ENCODE assay signal across 20 cellular contexts in the genomic region with DNA sequence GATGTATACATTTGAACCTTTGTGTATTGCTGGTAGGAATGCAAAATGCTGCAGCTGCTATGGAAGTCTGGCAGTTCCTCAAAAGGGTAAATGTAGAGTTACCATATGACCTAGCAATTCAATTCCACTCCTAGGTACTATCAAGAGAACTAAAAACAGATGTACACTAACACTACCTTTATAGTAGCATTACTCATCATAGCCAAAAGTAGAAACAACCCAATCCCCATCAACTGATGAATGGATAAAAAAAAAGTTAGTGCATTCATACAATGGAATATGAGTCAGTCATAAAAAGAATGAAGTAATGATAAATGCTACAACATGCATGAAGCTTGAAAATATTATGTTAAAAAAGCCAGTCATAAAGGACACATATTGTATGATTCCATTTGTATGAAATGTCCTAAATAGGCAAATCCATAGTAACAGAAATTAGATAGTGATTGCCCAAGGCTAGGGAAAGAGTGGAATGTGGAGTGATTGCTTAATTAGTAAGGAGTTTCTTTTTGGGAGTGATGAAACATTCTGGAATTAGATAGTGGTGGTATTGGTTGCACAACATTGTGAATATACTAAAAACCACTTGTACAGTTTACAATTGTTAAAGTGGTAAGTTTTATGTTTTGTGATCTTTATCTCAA.
DNase-seq lines count a peak whose midpoint lies in the region; ATAC-seq, FAIRE-seq and TF ChIP-seq lines count a peak whose summit lies in the region.
"Had no signal": no experiment of that assay in that cellular context is flagged by ENCODE, and none has a peak within 500 bp of the region (broad histone marks: within the 10 kb centered on the region; RNA-seq: fewer than 3 reads in every experiment).

No MANE protein-coding gene starts in this region.

- ATAC-seq in HG02571 (IDR thresholded peaks at IDR 0.05; ENCODE audit: unreplicated experiment) (no peak), body of pancreas (no peak), GM18502 (IDR thresholded peaks at IDR 0.05; ENCODE audit: poor library complexity, unreplicated experiment) (no peak)
- ATAC-seq: natural killer cell treated with Interleukin-12 subunit alpha and Interleukin-12 subunit beta and Interleukin-15 and Interleukin-18, amount 100 ng/mL, for 72 hours had no signal

- H3K27me3 ChIP-seq in keratinocyte (ENCODE audit: control insufficient read depth, extremely low read depth, insufficient read depth, low read length) (no peaks in the 10 kb centered on the region), body of pancreas (no peaks in the 10 kb centered on the region)
- H3K27me3 ChIP-seq: heart left ventricle, spleen, testis had no signal

- dilution Hi-C loops in keratinocyte (cut with MboI; ENCODE audit: extremely low pct_ligation_motif_present, low sequenced_read_pairs): no loop called here

- peak; percentile 28 for DNase-seq in EH (ENCODE audit: low read depth)
- DNase-seq in HT1080 (ENCODE audit: low read depth): peak; percentile 8
- peak; percentile 52 for DNase-seq in choroid plexus epithelial cell (ENCODE audit: low read depth)
- DNase-seq in keratinocyte (ENCODE audit: low read depth, low spot score): peak; percentile 72
- no peak for DNase-seq in NCI-H345 treated with DMSO at 0.1 percent for 48 hours (lab: John Stamatoyannopoulos, UW; ENCODE audit: unreplicated experiment)
- DNase-seq in body of pancreas: no peak
- DNase-seq: activated gamma-delta T cell treated with Interleukin-2 at 50 U/mL for 16 hours, AML-193, aorta, Caco-2, heart left ventricle, NCI-H1048, SHP77 treated with DMSO at 0.1 percent for 48 hours, spleen, testis had no signal

- H3K36me3 ChIP-seq in keratinocyte (ENCODE audit: control insufficient read depth in 2 of 2, extremely low read depth in 1 of 2, insufficient read depth in 2 of 2, low read length in 2 of 2): no peaks in the 10 kb centered on the region
- H3K36me3 ChIP-seq in body of pancreas (replicated peaks in 1 of 2; ENCODE audit: insufficient read depth in 1 of 2, low read depth in 2 of 2): no peaks in the 10 kb centered on the region
- H3K36me3 ChIP-seq: heart left ventricle, spleen had no signal

- no peak for TF ChIP-seq POLR2A in body of pancreas (IDR thresholded peaks at IDR 0.05)

- H3K79me2 ChIP-seq in keratinocyte (ENCODE audit: control insufficient read depth, insufficient read depth, low read length): no peaks in the 10 kb centered on the region

- H4K20me1 ChIP-seq in keratinocyte (ENCODE audit: control insufficient read depth, extremely low read depth, insufficient read depth, low read length): no peaks in the 10 kb centered on the region

- H3K9me1 ChIP-seq in keratinocyte (ENCODE audit: control insufficient read depth, extremely low read depth, insufficient read depth, low read length): no peaks in the 10 kb centered on the region

- no peak for TF ChIP-seq CTCF in choroid plexus epithelial cell (conservative IDR thresholded peaks at IDR 0.05; ENCODE audit: low read depth, low read length)
- no peak for TF ChIP-seq CTCF in keratinocyte (optimal IDR thresholded peaks at IDR 0.05 in 1 of 3, IDR thresholded peaks at IDR 0.05 in 1 of 3, conservative IDR thresholded peaks at IDR 0.05 in 1 of 3; ENCODE audit: extremely low read depth in 1 of 3, insufficient read depth in 2 of 3, low read length in 3 of 3)
- TF ChIP-seq CTCF in body of pancreas (IDR thresholded peaks at IDR 0.05): no peak

- H2AFZ ChIP-seq in keratinocyte (ENCODE audit: control insufficient read depth, low read length): no peak overlapping the region

- H3K9me3 ChIP-seq in keratinocyte (ENCODE audit: control insufficient read depth, low read depth, low read length) (no peaks in the 10 kb centered on the region), body of pancreas (no peaks in the 10 kb centered on the region)
- H3K9me3 ChIP-seq: Caco-2, heart left ventricle, spleen, testis had no signal

- H3K4me1 ChIP-seq in keratinocyte (ENCODE audit: control insufficient read depth, extremely low read depth, insufficient read depth, low read length) (peaks cover 15% of the 10 kb centered on the region), body of pancreas (no peaks in the 10 kb centered on the region)
- H3K4me1 ChIP-seq: spleen, testis had no signal

- peak; percentile 69 for FAIRE-seq in keratinocyte (lab: Jason Lieb, UNC)
- FAIRE-seq: endothelial cell of umbilical vein had no signal

- H3K27ac ChIP-seq in keratinocyte (ENCODE audit: control insufficient read depth, insufficient read depth, low read length) (peak overlapping the region; percentile 40), body of pancreas (no peak overlapping the region)
- H3K27ac ChIP-seq: coronary artery, heart left ventricle, spleen, testis had no signal

- H3K4me3 ChIP-seq in choroid plexus epithelial cell (ENCODE audit: low read depth, low read length): no peak overlapping the region
- H3K4me3 ChIP-seq in keratinocyte (ENCODE audit: control insufficient read depth in 2 of 3, extremely low read depth in 1 of 3, insufficient read depth in 2 of 3, low read depth in 1 of 3, low read length in 3 of 3): no peak overlapping the region
- no peak overlapping the region for H3K4me3 ChIP-seq in body of pancreas
- H3K4me3 ChIP-seq: coronary artery, heart left ventricle, spleen, testis had no signal

- no peak overlapping the region for H3K9ac ChIP-seq in keratinocyte (ENCODE audit: control insufficient read depth, extremely low read depth, insufficient read depth, low read length)

- intact Hi-C loops in body of pancreas (cut with DNase I): loop anchor here (10.0 kb wide), 1 partner anchor 64 kb away; no protein-coding TSS in a partner anchor

- H3K4me2 ChIP-seq in keratinocyte (ENCODE audit: control insufficient read depth, extremely low read depth, insufficient read depth, low read depth, low read length): peak overlapping the region; percentile 23

Comparison
In these comparisons a context has a peak if more than half of its experiments do, and no peak if none do; other contexts are left out.
1. DNase-seq: peak in EH (single experiment), HT1080 (single experiment), choroid plexus epithelial cell (single experiment) and keratinocyte (single experiment); none in NCI-H345 treated with DMSO at 0.1 percent for 48 hours (single experiment) and body of pancreas (0 of 4).